ENCODE assay signal across 32 cellular contexts in genomic region chr10:53102424-53102823, GRCh38.
"Had no signal": no experiment of that assay in that cellular context is flagged by ENCODE, and none has a peak within 500 bp of the region (broad histone marks: within the 10 kb centered on the region; RNA-seq: fewer than 3 reads in every experiment).

No MANE protein-coding gene starts in this region.

- H3K36me3 ChIP-seq: brain microvascular endothelial cell, cardiac muscle cell, WERI-Rb-1 had no signal

- H3K4me1 Mint-ChIP-seq: activated B cell treated with CpG ODN at 0.5 μM for 24 hours; activated CD4-positive, alpha-beta memory T cell treated with anti-CD3 and anti-CD28 coated beads, Interleukin-2, amount 10 ng/mL, durations not matched to agents 7 days and 5 days; activated CD4-positive, alpha-beta T cell treated with anti-CD3 and anti-CD28 coated beads for 36 hours; activated CD4-positive, alpha-beta T cell treated with anti-CD3 and anti-CD28 coated beads, Interleukin-2, amount 10 ng/mL, durations not matched to agents 24 days and 14 days; activated T-helper 17 cell treated with anti-CD3 and anti-CD28 coated beads, Interleukin-2, amount 50 U/mL, for 72 hours; central memory CD8-positive, alpha-beta T cell; endodermal cell; T-helper 17 cell had no signal

- DNase-seq: activated B cell treated with CpG ODN at 0.5 μM for 24 hours; activated CD4-positive, alpha-beta memory T cell treated with anti-CD3 and anti-CD28 coated beads, Interleukin-2, amount 10 ng/mL, durations not matched to agents 7 days and 5 days; activated CD4-positive, alpha-beta T cell treated with anti-CD3 and anti-CD28 coated beads for 36 hours; activated CD4-positive, alpha-beta T cell treated with anti-CD3 and anti-CD28 coated beads, Interleukin-2, amount 10 ng/mL, durations not matched to agents 24 days and 14 days; activated CD4-positive, CD25-positive, alpha-beta regulatory T cell treated with anti-CD3 and anti-CD28 coated beads, Interleukin-2, amount 50 U/mL, for 72 hours; activated effector memory CD4-positive, alpha-beta T cell treated with Interleukin-2 at 50 U/mL for 16 hours; activated gamma-delta T cell treated with Interleukin-2 at 50 U/mL for 16 hours; activated naive CD4-positive, alpha-beta T cell treated with anti-CD3 and anti-CD28 coated beads, Interleukin-2, amount 50 U/mL, for 16 hours; activated naive CD4-positive, alpha-beta T cell treated with Interleukin-2 at 50 U/mL for 16 hours; activated T-cell treated with anti-CD3 and anti-CD28 coated beads, Interleukin-2, amount 50 U/mL, for 4 hours; amniotic stem cell; anterior cingulate cortex; brain microvascular endothelial cell; dorsolateral prefrontal cortex; effector memory CD4-positive, alpha-beta T cell; endodermal cell; foreskin fibroblast; head of caudate nucleus; T-helper 1 cell; T-helper 17 cell; T1000; WERI-Rb-1 had no signal

- H3K27me3 ChIP-seq: brain microvascular endothelial cell, cardiac muscle cell had no signal

- H3K4me3 ChIP-seq: cardiac muscle cell, coronary artery, dorsolateral prefrontal cortex had no signal

- H3K36me3 Mint-ChIP-seq: activated naive CD8-positive, alpha-beta T cell had no signal

- H3K9me3 Mint-ChIP-seq: activated CD4-positive, alpha-beta T cell treated with anti-CD3 and anti-CD28 coated beads, Interleukin-2, amount 10 ng/mL, durations not matched to agents 24 days and 14 days had no signal

- H3K4me3 Mint-ChIP-seq: activated B cell treated with CpG ODN at 0.5 μM for 24 hours; activated CD4-positive, alpha-beta memory T cell treated with anti-CD3 and anti-CD28 coated beads, Interleukin-2, amount 10 ng/mL, durations not matched to agents 7 days and 5 days; activated CD4-positive, alpha-beta T cell treated with anti-CD3 and anti-CD28 coated beads for 36 hours; activated CD4-positive, alpha-beta T cell treated with anti-CD3 and anti-CD28 coated beads, Interleukin-2, amount 10 ng/mL, durations not matched to agents 24 days and 14 days; activated naive CD8-positive, alpha-beta T cell; activated T-cell treated with anti-CD3 and anti-CD28 coated beads, Interleukin-2, amount 50 U/mL, for 4 hours; activated T-helper 17 cell treated with anti-CD3 and anti-CD28 coated beads, Interleukin-2, amount 50 U/mL, for 72 hours; central memory CD8-positive, alpha-beta T cell; dendritic cell treated with granulocyte-macrophage colony-stimulating factor and Interleukin-4, amounts not matched to agents 40 ng/mL and 50 ng/mL, for 4 days; endodermal cell; T-helper 17 cell; T-helper 2 cell treated with Interferon-gamma antibody and Interleukin-4, amounts not matched to agents 5 μg/mL and 100 μg/mL, for 36 hours had no signal

- H3K27ac ChIP-seq: brain microvascular endothelial cell, cardiac muscle cell, coronary artery, dorsolateral prefrontal cortex, WERI-Rb-1 had no signal

- ATAC-seq: activated CD4-positive, alpha-beta T cell treated with anti-CD3 and anti-CD28 coated beads for 36 hours; activated T-cell treated with anti-CD3 and anti-CD28 coated beads, Interleukin-2, amount 50 U/mL, for 4 hours; activated T-helper 17 cell treated with anti-CD3 and anti-CD28 coated beads, Interleukin-2, amount 50 U/mL, for 72 hours; esophagus mucosa; T-helper 17 cell had no signal

- H3K27ac Mint-ChIP-seq: activated B cell treated with CpG ODN at 0.5 μM for 24 hours; activated CD4-positive, alpha-beta memory T cell treated with anti-CD3 and anti-CD28 coated beads, Interleukin-2, amount 10 ng/mL, durations not matched to agents 7 days and 5 days; activated CD4-positive, alpha-beta T cell treated with anti-CD3 and anti-CD28 coated beads for 36 hours; activated CD4-positive, alpha-beta T cell treated with anti-CD3 and anti-CD28 coated beads, Interleukin-2, amount 10 ng/mL, durations not matched to agents 24 days and 14 days; activated naive CD8-positive, alpha-beta T cell; activated T-helper 17 cell treated with anti-CD3 and anti-CD28 coated beads, Interleukin-2, amount 50 U/mL, for 72 hours; dendritic cell treated with granulocyte-macrophage colony-stimulating factor and Interleukin-4, amounts not matched to agents 40 ng/mL and 50 ng/mL, for 4 days; endodermal cell; T-helper 17 cell; T-helper 2 cell treated with Interferon-gamma antibody and Interleukin-4, amounts not matched to agents 5 μg/mL and 100 μg/mL, for 36 hours had no signal

- FAIRE-seq: astrocyte, frontal cortex had no signal

- H3K27me3 Mint-ChIP-seq: activated B cell treated with CpG ODN at 0.5 μM for 24 hours; activated CD4-positive, alpha-beta memory T cell treated with anti-CD3 and anti-CD28 coated beads, Interleukin-2, amount 10 ng/mL, durations not matched to agents 7 days and 5 days; activated CD4-positive, alpha-beta T cell treated with anti-CD3 and anti-CD28 coated beads for 36 hours; activated CD4-positive, alpha-beta T cell treated with anti-CD3 and anti-CD28 coated beads, Interleukin-2, amount 10 ng/mL, durations not matched to agents 24 days and 14 days; activated naive CD8-positive, alpha-beta T cell; activated T-helper 17 cell treated with anti-CD3 and anti-CD28 coated beads, Interleukin-2, amount 50 U/mL, for 72 hours; central memory CD8-positive, alpha-beta T cell; dendritic cell treated with granulocyte-macrophage colony-stimulating factor and Interleukin-4, amounts not matched to agents 40 ng/mL and 50 ng/mL, for 4 days; T-helper 17 cell had no signal
